ENCODE assay signal across 23 cellular contexts in the genomic region with DNA sequence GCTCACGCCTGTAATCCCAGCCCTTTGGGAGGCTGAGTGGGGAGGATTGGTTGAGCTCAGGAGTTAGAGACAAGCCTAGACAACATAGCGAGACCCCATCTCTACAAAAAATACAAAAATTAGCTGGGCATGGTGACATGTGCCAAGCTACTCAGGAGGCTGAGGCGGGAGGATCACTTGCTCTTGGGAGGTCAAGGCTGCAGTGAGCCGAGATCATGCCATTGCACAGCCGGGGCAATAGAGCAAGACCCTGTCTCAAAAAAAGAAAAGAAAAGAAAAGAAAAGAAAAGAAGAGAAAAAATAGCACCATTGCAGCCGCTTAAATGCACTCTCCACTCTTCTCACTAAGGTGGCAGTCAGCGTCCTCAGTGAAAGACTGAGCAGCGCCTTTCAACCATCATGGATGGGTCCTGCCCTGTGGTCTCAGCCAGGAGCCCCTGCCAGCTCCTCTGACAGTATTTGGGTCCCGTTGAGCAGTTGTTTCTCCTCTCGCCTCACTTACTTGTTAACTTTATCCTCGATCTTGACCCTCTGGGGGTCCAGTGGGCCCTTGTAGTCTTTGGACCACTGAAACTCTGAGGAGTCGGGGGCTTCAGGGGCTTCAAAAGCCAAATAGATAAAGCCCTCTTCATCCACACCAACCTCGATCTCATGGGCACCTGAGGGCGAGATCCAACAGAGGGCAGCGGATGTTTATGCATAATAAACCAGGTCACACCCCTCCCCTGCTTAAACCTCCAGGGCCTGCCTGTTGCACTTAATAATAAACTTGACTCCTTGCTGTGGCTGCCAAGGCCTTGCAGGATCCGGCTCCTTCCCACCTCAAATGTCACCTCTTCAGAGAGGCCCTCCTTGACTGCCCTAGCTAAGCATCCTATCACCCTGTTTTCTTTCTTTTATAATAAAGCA. TPM values are rescaled to one million over a fixed set of nuclear protein-coding genes. Genes with fewer than 3 reads are reported as not detected.
DNase-seq lines count a peak whose midpoint lies in the region; ATAC-seq, FAIRE-seq and TF ChIP-seq lines count a peak whose summit lies in the region.
"Had no signal": no experiment of that assay in that cellular context is flagged by ENCODE, and none has a peak within 500 bp of the region (broad histone marks: within the 10 kb centered on the region; RNA-seq: fewer than 3 reads in every experiment).

No MANE protein-coding gene starts in this region.

- H3K9me2 ChIP-seq in OCI-LY7 (ENCODE audit: insufficient read depth, low read length): no peaks in the 10 kb centered on the region

- H3K4me2 ChIP-seq in HepG2 (ENCODE audit: low read depth, low read length) (no peak overlapping the region), OCI-LY7 (ENCODE audit: low read length) (no peak overlapping the region), keratinocyte (ENCODE audit: control insufficient read depth, extremely low read depth, insufficient read depth, low read depth, low read length) (no peak overlapping the region)

- in situ Hi-C loops in HepG2 (cut with HindIII; ENCODE audit: extremely low pct_ligation_motif_present, low pct_unique_long_range_greater_than_20kb): loop anchor here (5.0 to 10.0 kb wide), 2 partner anchors 32 to 320 kb away; no protein-coding TSS in a partner anchor

- FAIRE-seq in HepG2 (lab: Jason Lieb, UNC) (no peak), keratinocyte (lab: Jason Lieb, UNC) (no peak)
- FAIRE-seq: frontal cortex, GM12878 had no signal

- H3K4me3 ChIP-seq in HepG2 (replicated peaks in 1 of 3; ENCODE audit: insufficient read depth in 1 of 3, low read depth in 2 of 3, low read length in 3 of 3): no peak overlapping the region
- H3K4me3 ChIP-seq in right lobe of liver: no peak overlapping the region
- H3K4me3 ChIP-seq in OCI-LY7 (ENCODE audit: low read depth, low read length, poor library complexity, severe bottlenecking): no peak overlapping the region
- H3K4me3 ChIP-seq in keratinocyte (ENCODE audit: control insufficient read depth in 2 of 3, extremely low read depth in 1 of 3, insufficient read depth in 2 of 3, low read depth in 1 of 3, low read length in 3 of 3): no peak overlapping the region
- H3K4me3 ChIP-seq: GM12878, skin epidermis had no signal

- H3K36me3 ChIP-seq in HepG2 (replicated peaks in 1 of 2; ENCODE audit: control insufficient read depth in 1 of 2, insufficient read depth in 2 of 2, low read length in 2 of 2) (peaks cover 3 to 4% of the 10 kb centered on the region in 2 experiments; a peak in 4 of 5 replicates), right lobe of liver (no peaks in the 10 kb centered on the region), OCI-LY7 (ENCODE audit: insufficient read depth, low read length) (no peaks in the 10 kb centered on the region), keratinocyte (ENCODE audit: control insufficient read depth in 2 of 2, extremely low read depth in 1 of 2, insufficient read depth in 2 of 2, low read length in 2 of 2) (no peaks in the 10 kb centered on the region)
- H3K36me3 ChIP-seq: neutrophil had no signal

- no peaks in the 10 kb centered on the region for H3K9me1 ChIP-seq in keratinocyte (ENCODE audit: control insufficient read depth, extremely low read depth, insufficient read depth, low read length)

- no peaks in the 10 kb centered on the region for H3K79me2 ChIP-seq in HepG2 (ENCODE audit: insufficient read depth, low read length)
- no peaks in the 10 kb centered on the region for H3K79me2 ChIP-seq in OCI-LY7 (ENCODE audit: insufficient read depth, low read depth, low read length)
- no peaks in the 10 kb centered on the region for H3K79me2 ChIP-seq in keratinocyte (ENCODE audit: control insufficient read depth, insufficient read depth, low read length)

- no peak for TF ChIP-seq EP300 in HepG2 (IDR thresholded peaks at IDR 0.05; ENCODE audit: low read depth in 2 of 2, low read length in 2 of 2)
- no peak for TF ChIP-seq EP300 in HepG2 (CRISPR knock-in tag; IDR thresholded peaks at IDR 0.05; ENCODE audit: borderline replicate concordance)

- TF ChIP-seq CTCF in HepG2 (CRISPR knock-in tag; IDR thresholded peaks at IDR 0.05) (0 out of 2 replicates have a peak, but pooled peaks have one; percentile 13), right lobe of liver (IDR thresholded peaks at IDR 0.05) (no peak), OCI-LY7 (conservative IDR thresholded peaks at IDR 0.05; ENCODE audit: low read length) (peak; percentile 36; the same call in 1 of the 2 replicates), keratinocyte (optimal IDR thresholded peaks at IDR 0.05 in 1 of 3, IDR thresholded peaks at IDR 0.05 in 1 of 3, conservative IDR thresholded peaks at IDR 0.05 in 1 of 3; ENCODE audit: extremely low read depth in 1 of 3, insufficient read depth in 2 of 3, low read length in 3 of 3) (peak in 2 of 3 experiments; percentile 12 to 30)

- H3K4me1 ChIP-seq in HepG2 (ENCODE audit: insufficient read depth, low read length) (no peaks in the 10 kb centered on the region), right lobe of liver (no peaks in the 10 kb centered on the region), OCI-LY7 (ENCODE audit: insufficient read depth, low read length, poor library complexity, severe bottlenecking) (peaks cover 4% of the 10 kb centered on the region), keratinocyte (ENCODE audit: control insufficient read depth, extremely low read depth, insufficient read depth, low read length) (peaks cover 8% of the 10 kb centered on the region)

- no peak for TF ChIP-seq RAD21 in HepG2 (CRISPR knock-in tag; IDR thresholded peaks at IDR 0.05)

- no peak for ATAC-seq in HepG2
- no peak for ATAC-seq in right lobe of liver
- no peak for ATAC-seq in left lobe of liver
- ATAC-seq: activated CD8-positive, alpha-beta T cell treated with anti-CD3 and anti-CD28 coated beads for 36 hours; esophagus mucosa; GM12878; Panc1; stimulated activated effector memory CD8-positive, alpha-beta T cell treated with anti-CD3 and anti-CD28 coated beads, Interleukin-12 subunit alpha, Interleukin-12 subunit beta, amount 100 ng/mL, for 72 hours had no signal

- 93% methylated on average over 16 of the region's 16 CpGs for WGBS in HepG2 (ENCODE audit: low lambda C conversion rate)
- 73% methylated on average over 9 of the region's 16 CpGs for WGBS in right lobe of liver (ENCODE audit: insufficient coverage, low coverage, low lambda C conversion rate, missing lambda C conversion rate)

- intact Hi-C loops in HepG2 (cut with micrococcal nuclease; ENCODE audit: unreplicated experiment): no loop called here
- intact Hi-C loops in right lobe of liver (cut with DNase I): loop anchor here in 1 of 2 donors (10.0 kb wide), 1 partner anchor 320 kb away; no protein-coding TSS in a partner anchor
- intact Hi-C loops in OCI-LY7 (cut with micrococcal nuclease; ENCODE audit: unreplicated experiment): no loop called here

- DNase-seq in HepG2 (ENCODE audit: low spot score): no peak
- DNase-seq in right lobe of liver: no peak
- peak; percentile 13 for DNase-seq in OCI-LY7 (ENCODE audit: low spot score)
- no peak for DNase-seq in keratinocyte (ENCODE audit: low read depth, low spot score)
- DNase-seq in NCI-H345 (lab: John Stamatoyannopoulos, UW): no peak
- no peak for DNase-seq in NAMALWA (ENCODE audit: low spot score)
- DNase-seq in left lobe of liver (ENCODE audit: low spot score): no peak
- DNase-seq: activated CD8-positive, alpha-beta T cell treated with anti-CD3 and anti-CD28 coated beads for 36 hours; activated effector memory CD4-positive, alpha-beta T cell treated with anti-CD3 and anti-CD28 coated beads, Interleukin-2, amount 50 U/mL, for 16 hours; activated T-cell treated with anti-CD3 and anti-CD28 coated beads for 4 hours; DMS79; effector CD8-positive, alpha-beta T cell; hypothalamus; NCI-H446; stimulated activated CD4-positive, alpha-beta T cell treated with anti-CD3 and anti-CD28 coated beads, Interleukin-2, amount 100 ng/mL, for 24 hours had no signal

- H3K9ac ChIP-seq in HepG2 (ENCODE audit: insufficient read depth, low read depth, low read length) (no peak overlapping the region), keratinocyte (ENCODE audit: control insufficient read depth, extremely low read depth, insufficient read depth, low read length) (no peak overlapping the region)

- POLR2A ChIA-PET in HepG2 (lab: Yijun Ruan, JAX) (no interaction called here), OCI-LY7 (lab: Charles Lee) (no interaction called here)

- H3K27ac ChIP-seq in HepG2 (ENCODE audit: extremely low read length, insufficient read depth, low read length) (no peak overlapping the region), right lobe of liver (no peak overlapping the region), OCI-LY7 (ENCODE audit: low read depth, low read length, poor library complexity, severe bottlenecking) (no peak overlapping the region), keratinocyte (ENCODE audit: control insufficient read depth, insufficient read depth, low read length) (no peak overlapping the region)
- H3K27ac ChIP-seq: neutrophil, skin epidermis had no signal

- TF ChIP-seq POLR2A in HepG2 (IDR thresholded peaks at IDR 0.05; ENCODE audit: insufficient read depth in 1 of 2, low read depth in 2 of 2, low read length in 2 of 2) (no peak), right lobe of liver (IDR thresholded peaks at IDR 0.05) (no peak)

- CTCF ChIA-PET in HepG2 (lab: Yijun Ruan, JAX; ENCODE audit: low intra/inter-chr PET ratio, low total read pairs) (no interaction called here), OCI-LY7 (lab: Charles Lee; ENCODE audit: unreplicated experiment) (no interaction called here)

- BruUV-seq in HepG2 (replicated peaks; lab: Mats Ljungman, UMichigan) (no TSS peak), OCI-LY7 (replicated peaks; lab: Mats Ljungman, UMichigan) (no TSS peak)

- H4K20me1 ChIP-seq in HepG2 (ENCODE audit: insufficient read depth, low read length): no peaks in the 10 kb centered on the region
- H4K20me1 ChIP-seq in OCI-LY7 (ENCODE audit: insufficient read depth, low read length): no peaks in the 10 kb centered on the region
- H4K20me1 ChIP-seq in keratinocyte (ENCODE audit: control insufficient read depth, extremely low read depth, insufficient read depth, low read length): no peaks in the 10 kb centered on the region

- dilution Hi-C loops in keratinocyte (cut with MboI; ENCODE audit: extremely low pct_ligation_motif_present, low sequenced_read_pairs): no loop called here

- H3K27me3 ChIP-seq in HepG2 (ENCODE audit: control insufficient read depth in 1 of 2, insufficient read depth in 2 of 2, low read length in 2 of 2) (no peaks in the 10 kb centered on the region), right lobe of liver (no peaks in the 10 kb centered on the region), keratinocyte (ENCODE audit: control insufficient read depth, extremely low read depth, insufficient read depth, low read length) (no peaks in the 10 kb centered on the region)
- H3K27me3 ChIP-seq: neutrophil had no signal

- H3K9me3 ChIP-seq in HepG2 (ENCODE audit: low read length) (no peaks in the 10 kb centered on the region), right lobe of liver (no peaks in the 10 kb centered on the region), OCI-LY7 (ENCODE audit: low read length) (no peaks in the 10 kb centered on the region), keratinocyte (ENCODE audit: control insufficient read depth, low read depth, low read length) (no peaks in the 10 kb centered on the region)
- H3K9me3 ChIP-seq: neutrophil had no signal

- H2AFZ ChIP-seq in HepG2 (ENCODE audit: low read length) (no peak overlapping the region), OCI-LY7 (ENCODE audit: low read length) (no peak overlapping the region), keratinocyte (ENCODE audit: control insufficient read depth, low read length) (no peak overlapping the region)

RNA-seq across cellular contexts. Expression of a gene that starts 36.9 kb away (rescaled TPM):
- total RNA-seq in HepG2 (2016; rRNA removed; fragmentation: Illumina TruSeq; extraction: Trizol) (15.3 and 16.5 TPM in 2 replicates), right lobe of liver (under 1 TPM; 0.04 to 0.37 (median 0.13) TPM), OCI-LY7 (2022) (not detected in 2 replicates), left lobe of liver (0.08 TPM)
- total RNA-seq in HepG2 (2016; cell fraction: cytosol; rRNA removed; fragmentation: Illumina TruSeq; extraction: Trizol; ENCODE audit: low read depth): 4.1 and 5.6 TPM in 2 replicates
- 13.4 and 15.6 TPM in 2 replicates for total RNA-seq in HepG2 (2016; cell fraction: insoluble cytoplasmic fraction; rRNA removed; fragmentation: Illumina TruSeq; extraction: Trizol)
- 13.7 and 13.8 TPM in 2 replicates for total RNA-seq in HepG2 (2016; cell fraction: membrane; rRNA removed; fragmentation: Illumina TruSeq; extraction: Trizol)
- total RNA-seq in HepG2 (2016; cell fraction: nucleus; rRNA removed; fragmentation: Illumina TruSeq; extraction: Trizol): 8.9 and 12.1 TPM in 2 replicates
- polyA plus RNA-seq in HepG2 (2011; rRNA removed) (5.8 and 7.9 TPM in 2 replicates), keratinocyte (0.49 to 1.0 TPM (median 0.98 TPM) in 3 replicates)
- 5.4 and 6.0 TPM in 2 replicates for polyA plus RNA-seq in HepG2 (2011; cell fraction: cytosol; rRNA removed)
- polyA plus RNA-seq in HepG2 (2011; cell fraction: nucleus; rRNA removed): 11.3 and 13.5 TPM in 2 replicates
- 16.0 TPM in 2 replicates for polyA plus RNA-seq in HepG2 (2012)
- 2.4 TPM in 2 replicates for polyA plus RNA-seq in HepG2 (2016; cell fraction: cytosol; fragmentation: Illumina TruSeq; extraction: Trizol; ENCODE audit: low read depth)
- 13.0 and 14.7 TPM in 2 replicates for polyA plus RNA-seq in HepG2 (2016; cell fraction: insoluble cytoplasmic fraction; fragmentation: Illumina TruSeq; extraction: Trizol; ENCODE audit: low read depth)
- 8.0 and 8.5 TPM in 2 replicates for polyA plus RNA-seq in HepG2 (2016; cell fraction: membrane; fragmentation: Illumina TruSeq; extraction: Trizol; ENCODE audit: low read depth)
- 19.4 and 21.7 TPM in 2 replicates for polyA plus RNA-seq in HepG2 (2016; cell fraction: nucleus; fragmentation: Illumina TruSeq; extraction: Trizol; ENCODE audit: insufficient read depth, low read depth)
- polyA minus RNA-seq in HepG2 (2011; rRNA and poly(A)+ RNA removed; ENCODE audit: low replicate concordance): 0.14 and 8.4 TPM in 2 replicates
- 3.6 and 4.5 TPM in 2 replicates for polyA minus RNA-seq in HepG2 (2011; cell fraction: cytosol; rRNA and poly(A)+ RNA removed)
- polyA minus RNA-seq in HepG2 (2011; cell fraction: nucleus; rRNA and poly(A)+ RNA removed): 10.2 and 12.6 TPM in 2 replicates
- not detected in 2 replicates for total RNA-seq in OCI-LY7 (2014; rRNA removed; shearing (Covaris generic))
- 0.84 TPM for polyA plus RNA-seq in keratinocyte (2011; ENCODE audit: low read depth)
- 0.67 and 1.1 TPM in 2 replicates for polyA plus RNA-seq in keratinocyte (2011; cell fraction: cytosol; rRNA removed)
- 2.2 and 2.6 TPM in 2 replicates for polyA plus RNA-seq in keratinocyte (2011; cell fraction: nucleus; rRNA removed)
- 1.4 and 1.6 TPM in 2 replicates for polyA plus RNA-seq in keratinocyte (2012; ENCODE audit: low replicate concordance)
- polyA minus RNA-seq in keratinocyte: 1.1 to 1.3 TPM (median 1.2 TPM) in 3 replicates
- polyA minus RNA-seq in keratinocyte (2011; cell fraction: cytosol; rRNA and poly(A)+ RNA removed): 0.77 TPM
- polyA minus RNA-seq in keratinocyte (2011; cell fraction: nucleus; rRNA and poly(A)+ RNA removed): 1.8 and 2.5 TPM in 2 replicates
- total RNA-seq: activated CD8-positive, alpha-beta T cell treated with anti-CD3 and anti-CD28 coated beads for 36 hours; frontal cortex; GM12878; SK-MEL-5 had no signal

Comparison
In these comparisons a context has a peak if more than half of its experiments do, and no peak if none do; other contexts are left out.
1. CTCF ChIP-seq: peak in HepG2 (single experiment), OCI-LY7 (single experiment) and keratinocyte (2 of 3); none in right lobe of liver (0 of 4).